In genomic region chrX:47196098-47196497, GRCh38 we compare ENCODE assay signal across 11 cellular contexts. TPM values are rescaled to one million over a fixed set of nuclear protein-coding genes. Genes with fewer than 3 reads are reported as not detected.
DNase-seq lines count a peak whose midpoint lies in the region; ATAC-seq and TF ChIP-seq lines count a peak whose summit lies in the region.
"Had no signal": no experiment of that assay in that cellular context is flagged by ENCODE, and none has a peak within 500 bp of the region (broad histone marks: within the 10 kb centered on the region; RNA-seq: fewer than 3 reads in every experiment).

No MANE protein-coding gene starts in this region.

- H3K4me1 ChIP-seq in right cardiac atrium (ENCODE audit: control insufficient read depth, insufficient read depth, low read length) (peaks cover 9% of the 10 kb centered on the region), right atrium auricular region (peaks cover 0 to 63% of the 10 kb centered on the region in 2 donors)

- TF ChIP-seq CTCF in right atrium auricular region (IDR thresholded peaks at IDR 0.05): no peak

- 43% methylated on average over 3 of the region's 3 CpGs for WGBS in right cardiac atrium

- H3K27me3 ChIP-seq in right cardiac atrium (ENCODE audit: control insufficient read depth, insufficient read depth) (no peaks in the 10 kb centered on the region), right atrium auricular region (no peaks in the 10 kb centered on the region)
- H3K27me3 ChIP-seq: thyroid gland had no signal

- no peaks in the 10 kb centered on the region for H3K9me3 Mint-ChIP-seq in activated naive CD8-positive, alpha-beta T cell treated with anti-CD3 and anti-CD28 coated beads, Interleukin-2, amount 10 ng/mL, durations not matched to agents 7 days and 5 days
- no peaks in the 10 kb centered on the region for H3K9me3 Mint-ChIP-seq in memory B cell

- H3K4me3 ChIP-seq in right cardiac atrium (ENCODE audit: low read length) (peak overlapping the region; percentile 11), right atrium auricular region (peak overlapping the region in 1 of 2 donors; percentile 1)

- POLR2A ChIA-PET in activated naive CD8-positive, alpha-beta T cell treated with anti-CD3 and anti-CD28 coated beads, Interleukin-2, amount 10 ng/mL, durations not matched to agents 7 days and 5 days (lab: Charles Lee): no interaction called here

- peak overlapping the region; percentile 83 for H3K27ac Mint-ChIP-seq in activated naive CD8-positive, alpha-beta T cell treated with anti-CD3 and anti-CD28 coated beads, Interleukin-2, amount 10 ng/mL, durations not matched to agents 7 days and 5 days
- H3K27ac Mint-ChIP-seq in memory B cell: peak overlapping the region; percentile 29

- DNase-seq in right cardiac atrium (no peak), right atrium auricular region (ENCODE audit: low spot score) (no peak), memory B cell (ENCODE audit: low spot score in 2 of 2) (no peak), NCI-H1092 (lab: John Stamatoyannopoulos, UW) (no peak)
- no peak for DNase-seq in activated naive CD8-positive, alpha-beta T cell treated with anti-CD3 and anti-CD28 coated beads, Interleukin-2, amount 10 ng/mL, durations not matched to agents 7 days and 5 days
- DNase-seq: activated CD4-positive, alpha-beta T cell treated with anti-CD3 and anti-CD28 coated beads for 4 hours; NCI-H524 treated with DMSO at 0.1 percent for 48 hours; thyroid gland had no signal

- H3K27ac ChIP-seq in right cardiac atrium (ENCODE audit: low read length): no peak overlapping the region
- peak overlapping the region in 1 of 2 donors; percentile 43 for H3K27ac ChIP-seq in right atrium auricular region

- H3K27me3 Mint-ChIP-seq in activated naive CD8-positive, alpha-beta T cell treated with anti-CD3 and anti-CD28 coated beads, Interleukin-2, amount 10 ng/mL, durations not matched to agents 7 days and 5 days: no peaks in the 10 kb centered on the region
- H3K27me3 Mint-ChIP-seq in memory B cell: no peaks in the 10 kb centered on the region

- H3K9me3 ChIP-seq in right cardiac atrium (ENCODE audit: control insufficient read depth, low read length): no peaks in the 10 kb centered on the region
- no peaks in the 10 kb centered on the region for H3K9me3 ChIP-seq in right atrium auricular region
- H3K9me3 ChIP-seq: thyroid gland had no signal

- H3K4me3 Mint-ChIP-seq in activated naive CD8-positive, alpha-beta T cell treated with anti-CD3 and anti-CD28 coated beads, Interleukin-2, amount 10 ng/mL, durations not matched to agents 7 days and 5 days: peak overlapping the region; percentile 95
- peak overlapping the region; percentile 95 for H3K4me3 Mint-ChIP-seq in memory B cell

- peaks cover 31% of the 10 kb centered on the region for H3K36me3 ChIP-seq in right atrium auricular region

- ATAC-seq in right cardiac atrium: no peak
- ATAC-seq in activated naive CD8-positive, alpha-beta T cell treated with anti-CD3 and anti-CD28 coated beads, Interleukin-2, amount 10 ng/mL, durations not matched to agents 7 days and 5 days (ENCODE audit: low read depth): no peak
- ATAC-seq in memory B cell (ENCODE audit: low read depth): no peak
- ATAC-seq in GM21717 (IDR thresholded peaks at IDR 0.05; ENCODE audit: unreplicated experiment): no peak
- ATAC-seq in GM18517 (IDR thresholded peaks at IDR 0.05; ENCODE audit: unreplicated experiment): no peak
- no peak for ATAC-seq in HG03025 (IDR thresholded peaks at IDR 0.05; ENCODE audit: low FRiP score, unreplicated experiment)

- peaks cover 34% of the 10 kb centered on the region for H3K4me1 Mint-ChIP-seq in activated naive CD8-positive, alpha-beta T cell treated with anti-CD3 and anti-CD28 coated beads, Interleukin-2, amount 10 ng/mL, durations not matched to agents 7 days and 5 days
- peaks cover 27% of the 10 kb centered on the region for H3K4me1 Mint-ChIP-seq in memory B cell

- H3K36me3 Mint-ChIP-seq in activated naive CD8-positive, alpha-beta T cell treated with anti-CD3 and anti-CD28 coated beads, Interleukin-2, amount 10 ng/mL, durations not matched to agents 7 days and 5 days: peaks cover 13% of the 10 kb centered on the region
- H3K36me3 Mint-ChIP-seq in memory B cell: peaks cover 11% of the 10 kb centered on the region

- intact Hi-C loops in right cardiac atrium (cut with DNase I): no loop called here

RNA-seq across cellular contexts. Expression of gene UBA1, which starts 2.5 kb away (rescaled TPM):
- total RNA-seq in right cardiac atrium (100 to 1,000 TPM; 109 to 130 (median 114) TPM), right atrium auricular region (100 to 1,000 TPM; 102 to 136 TPM)
- polyA plus RNA-seq in right cardiac atrium: 79.5 TPM
- total RNA-seq in activated naive CD8-positive, alpha-beta T cell treated with anti-CD3 and anti-CD28 coated beads, Interleukin-2, amount 10 ng/mL, durations not matched to agents 7 days and 5 days: 100 to 1,000 TPM; 149 to 155 TPM

RNA-seq across cellular contexts. Expression of gene CDK16, which starts 22.4 kb away (rescaled TPM):
- total RNA-seq in right cardiac atrium (100 to 1,000 TPM; 108 to 164 (median 120) TPM), right atrium auricular region (100 to 1,000 TPM; 128 to 140 TPM)
- polyA plus RNA-seq in right cardiac atrium: 104 TPM
- 10 to 100 TPM; 62.3 to 67.1 TPM for total RNA-seq in activated naive CD8-positive, alpha-beta T cell treated with anti-CD3 and anti-CD28 coated beads, Interleukin-2, amount 10 ng/mL, durations not matched to agents 7 days and 5 days

RNA-seq across cellular contexts. Expression of gene USP11, which starts 36.7 kb away (rescaled TPM):
- total RNA-seq in right cardiac atrium (10 to 100 TPM; 59.6 to 70.4 (median 60.9) TPM), right atrium auricular region (10 to 100 TPM; 35.2 to 63.6 TPM)
- 28.3 TPM for polyA plus RNA-seq in right cardiac atrium
- 100 to 1,000 TPM; 101 TPM for total RNA-seq in activated naive CD8-positive, alpha-beta T cell treated with anti-CD3 and anti-CD28 coated beads, Interleukin-2, amount 10 ng/mL, durations not matched to agents 7 days and 5 days

RNA-seq across cellular contexts. Expression of gene RBM10, which starts 51.1 kb away (rescaled TPM):
- total RNA-seq in right cardiac atrium (10 to 100 TPM; 25.5 to 33.8 (median 28.2) TPM), right atrium auricular region (10 to 100 TPM; 22.1 to 32.1 TPM)
- polyA plus RNA-seq in right cardiac atrium: 22.6 TPM
- total RNA-seq in activated naive CD8-positive, alpha-beta T cell treated with anti-CD3 and anti-CD28 coated beads, Interleukin-2, amount 10 ng/mL, durations not matched to agents 7 days and 5 days: 10 to 100 TPM; 59.9 to 61.2 TPM

RNA-seq across cellular contexts. Expression of gene NDUFB11, which starts 51.6 kb away (rescaled TPM):
- total RNA-seq in right cardiac atrium (100 to 1,000 TPM; 127 to 152 (median 139) TPM), right atrium auricular region (100 to 1,000 TPM; 113 to 120 TPM)
- polyA plus RNA-seq in right cardiac atrium: 235 TPM
- total RNA-seq in activated naive CD8-positive, alpha-beta T cell treated with anti-CD3 and anti-CD28 coated beads, Interleukin-2, amount 10 ng/mL, durations not matched to agents 7 days and 5 days: 10 to 100 TPM; 71.7 to 78.7 TPM
